In genomic region chr11:1979607-1980006, GRCh38 we compare ENCODE assay signal across 22 cellular contexts. TPM values are rescaled to one million over a fixed set of nuclear protein-coding genes. Genes with fewer than 3 reads are reported as not detected.
"Had no signal": no experiment of that assay in that cellular context is flagged by ENCODE, and none has a peak within 500 bp of the region (broad histone marks: within the 10 kb centered on the region; RNA-seq: fewer than 3 reads in every experiment).

No MANE protein-coding gene starts in this region.

- ATAC-seq: effector memory CD8-positive, alpha-beta T cell; esophagus mucosa; heart right ventricle; left cardiac atrium had no signal

- H3K27me3 ChIP-seq: colonic mucosa, esophagus squamous epithelium, gastrocnemius medialis, heart right ventricle, left lung had no signal

- H3K4me3 ChIP-seq: colonic mucosa, esophagus squamous epithelium, gastrocnemius medialis, heart right ventricle, left lung, lung had no signal

- H3K9me3 ChIP-seq: colonic mucosa, esophagus squamous epithelium, gastrocnemius medialis, heart right ventricle, left lung had no signal

- H3K36me3 ChIP-seq: colonic mucosa, esophagus squamous epithelium, gastrocnemius medialis, heart right ventricle, left lung had no signal

- DNase-seq: colonic mucosa; cortex of kidney; effector CD8-positive, alpha-beta T cell; effector memory CD8-positive, alpha-beta T cell; endodermal cell; erythroblast; esophagus squamous epithelium; foreskin fibroblast; foreskin melanocyte; head of caudate nucleus; hippocampal formation; left cardiac atrium; mammary epithelial cell; mesendoderm; midbrain had no signal

- H3K4me1 ChIP-seq: colonic mucosa, esophagus squamous epithelium, gastrocnemius medialis, heart right ventricle, left lung had no signal

- H3K27ac ChIP-seq: colonic mucosa, epithelial cell of prostate, esophagus squamous epithelium, gastrocnemius medialis, heart right ventricle, left lung had no signal

RNA-seq across cellular contexts. Expression of gene H19, which starts 18.0 kb away (rescaled TPM):
- total RNA-seq: mononuclear cell had no signal
